ENCODE assay signal across 1 cellular context in genomic region chr1:29122662-29122986, GRCh38.
TF ChIP-seq lines count a peak whose summit lies in the region.

No MANE protein-coding gene starts in this region.

TF ChIP-seq in HEK293, 187 proteins besides CTCF, POLR2A, EP300 and RAD21 (continued from another document):
- no peak for TF ChIP-seq HOXD13 (CRISPR knock-in tag; IDR thresholded peaks at IDR 0.05; ENCODE audit: borderline replicate concordance)
- TF ChIP-seq ZNF510 (tag by site-specific recombination; IDR thresholded peaks at IDR 0.05; ENCODE audit: insufficient replicate concordance), result no peak
- TF ChIP-seq ZNF544 (tag by site-specific recombination; IDR thresholded peaks at IDR 0.05), result no peak
- TF ChIP-seq, protein P1, sequence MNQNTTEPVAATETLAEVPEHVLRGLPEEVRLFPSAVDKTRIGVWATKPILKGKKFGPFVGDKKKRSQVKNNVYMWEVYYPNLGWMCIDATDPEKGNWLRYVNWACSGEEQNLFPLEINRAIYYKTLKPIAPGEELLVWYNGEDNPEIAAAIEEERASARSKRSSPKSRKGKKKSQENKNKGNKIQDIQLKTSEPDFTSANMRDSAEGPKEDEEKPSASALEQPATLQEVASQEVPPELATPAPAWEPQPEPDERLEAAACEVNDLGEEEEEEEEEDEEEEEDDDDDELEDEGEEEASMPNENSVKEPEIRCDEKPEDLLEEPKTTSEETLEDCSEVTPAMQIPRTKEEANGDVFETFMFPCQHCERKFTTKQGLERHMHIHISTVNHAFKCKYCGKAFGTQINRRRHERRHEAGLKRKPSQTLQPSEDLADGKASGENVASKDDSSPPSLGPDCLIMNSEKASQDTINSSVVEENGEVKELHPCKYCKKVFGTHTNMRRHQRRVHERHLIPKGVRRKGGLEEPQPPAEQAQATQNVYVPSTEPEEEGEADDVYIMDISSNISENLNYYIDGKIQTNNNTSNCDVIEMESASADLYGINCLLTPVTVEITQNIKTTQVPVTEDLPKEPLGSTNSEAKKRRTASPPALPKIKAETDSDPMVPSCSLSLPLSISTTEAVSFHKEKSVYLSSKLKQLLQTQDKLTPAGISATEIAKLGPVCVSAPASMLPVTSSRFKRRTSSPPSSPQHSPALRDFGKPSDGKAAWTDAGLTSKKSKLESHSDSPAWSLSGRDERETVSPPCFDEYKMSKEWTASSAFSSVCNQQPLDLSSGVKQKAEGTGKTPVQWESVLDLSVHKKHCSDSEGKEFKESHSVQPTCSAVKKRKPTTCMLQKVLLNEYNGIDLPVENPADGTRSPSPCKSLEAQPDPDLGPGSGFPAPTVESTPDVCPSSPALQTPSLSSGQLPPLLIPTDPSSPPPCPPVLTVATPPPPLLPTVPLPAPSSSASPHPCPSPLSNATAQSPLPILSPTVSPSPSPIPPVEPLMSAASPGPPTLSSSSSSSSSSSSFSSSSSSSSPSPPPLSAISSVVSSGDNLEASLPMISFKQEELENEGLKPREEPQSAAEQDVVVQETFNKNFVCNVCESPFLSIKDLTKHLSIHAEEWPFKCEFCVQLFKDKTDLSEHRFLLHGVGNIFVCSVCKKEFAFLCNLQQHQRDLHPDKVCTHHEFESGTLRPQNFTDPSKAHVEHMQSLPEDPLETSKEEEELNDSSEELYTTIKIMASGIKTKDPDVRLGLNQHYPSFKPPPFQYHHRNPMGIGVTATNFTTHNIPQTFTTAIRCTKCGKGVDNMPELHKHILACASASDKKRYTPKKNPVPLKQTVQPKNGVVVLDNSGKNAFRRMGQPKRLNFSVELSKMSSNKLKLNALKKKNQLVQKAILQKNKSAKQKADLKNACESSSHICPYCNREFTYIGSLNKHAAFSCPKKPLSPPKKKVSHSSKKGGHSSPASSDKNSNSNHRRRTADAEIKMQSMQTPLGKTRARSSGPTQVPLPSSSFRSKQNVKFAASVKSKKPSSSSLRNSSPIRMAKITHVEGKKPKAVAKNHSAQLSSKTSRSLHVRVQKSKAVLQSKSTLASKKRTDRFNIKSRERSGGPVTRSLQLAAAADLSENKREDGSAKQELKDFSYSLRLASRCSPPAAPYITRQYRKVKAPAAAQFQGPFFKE (tag by site-specific recombination; IDR thresholded peaks at IDR 0.05; ENCODE audit: borderline replicate concordance), result no peak
- no peak for TF ChIP-seq ZNF558 (tag by site-specific recombination; IDR thresholded peaks at IDR 0.05)
- no peak for TF ChIP-seq ZNF600 (tag by site-specific recombination; IDR thresholded peaks at IDR 0.05)
- TF ChIP-seq BCL11A (tag by site-specific recombination; IDR thresholded peaks at IDR 0.05; ENCODE audit: low read depth), result no peak
- no peak for TF ChIP-seq ZNF76 (tag by site-specific recombination; IDR thresholded peaks at IDR 0.05; ENCODE audit: borderline replicate concordance, low read depth)
